13 cellular contexts compared by ENCODE assay signal in genomic region chr11:74951241-74951640, GRCh38. TPM values are rescaled to one million over a fixed set of nuclear protein-coding genes. Genes with fewer than 3 reads are reported as not detected.
DNase-seq lines count a peak whose midpoint lies in the region; ATAC-seq and TF ChIP-seq lines count a peak whose summit lies in the region.
"Had no signal": no experiment of that assay in that cellular context is flagged by ENCODE, and none has a peak within 500 bp of the region (broad histone marks: within the 10 kb centered on the region; RNA-seq: fewer than 3 reads in every experiment).

No MANE protein-coding gene starts in this region.

- H3K9me2 ChIP-seq in HCT116 (ENCODE audit: insufficient read depth): 0 out of 2 replicates have a peak, but pooled peaks cover 3% of the 10 kb centered on the region

- peak overlapping the region; percentile 91; the same call in 1 of the 2 replicates for H3K4me2 ChIP-seq in HCT116 (ENCODE audit: low read length)

- DNase-seq in T-helper 1 cell: no peak
- DNase-seq in HCT116 (ENCODE audit: low read depth, low spot score): no peak
- no peak for DNase-seq in activated naive CD8-positive, alpha-beta T cell treated with anti-CD3 and anti-CD28 coated beads for 36 hours
- no peak for DNase-seq in neural crest cell (ENCODE audit: low read depth, low spot score)
- no peak for DNase-seq in ACHN
- DNase-seq in esophagus squamous epithelium (lab: John Stamatoyannopoulos, UW): no peak
- DNase-seq: activated naive CD4-positive, alpha-beta T cell treated with anti-CD3 and anti-CD28 coated beads, Interleukin-2, amount 50 U/mL, for 16 hours; dermis blood vessel endothelial cell; foreskin keratinocyte; kidney glomerular epithelial cell; WERI-Rb-1 had no signal

- intact Hi-C loops in HCT116 (cut with micrococcal nuclease): no loop called here
- intact Hi-C loops in esophagus squamous epithelium (cut with DNase I): no loop called here

- H3K4me1 Mint-ChIP-seq in T-helper 1 cell treated with Interleukin-12 subunit alpha and Interleukin-12 subunit beta and Interleukin-4 antibody, amounts not matched to agents 30 μg/mL and 1 μg/mL, for 36 hours (ENCODE audit: low read depth): peaks cover 38% of the 10 kb centered on the region
- H3K4me1 Mint-ChIP-seq in activated naive CD8-positive, alpha-beta T cell treated with anti-CD3 and anti-CD28 coated beads for 36 hours: peaks cover 50% of the 10 kb centered on the region
- peaks cover 37% of the 10 kb centered on the region for H3K4me1 Mint-ChIP-seq in neural crest cell

- TF ChIP-seq POLR2A in HCT116 (IDR thresholded peaks at IDR 0.05; ENCODE audit: borderline replicate concordance, extremely low read depth, insufficient read depth, insufficient read length) (no peak), esophagus squamous epithelium (IDR thresholded peaks at IDR 0.05) (no peak)

- H4K20me1 ChIP-seq in HCT116 (ENCODE audit: insufficient read depth): peaks cover 9% of the 10 kb centered on the region; the same call in 1 of the 2 replicates

- H3K79me2 ChIP-seq in HCT116 (ENCODE audit: insufficient read depth, low read length): peaks cover 87% of the 10 kb centered on the region

- BruUV-seq in HCT116 (replicated peaks; lab: Mats Ljungman, UMichigan): no TSS peak

- TF ChIP-seq CTCF in HCT116 (IDR thresholded peaks at IDR 0.05 in 2 of 3, conservative IDR thresholded peaks at IDR 0.05 in 1 of 3; ENCODE audit: borderline replicate concordance in 1 of 3, insufficient read depth in 1 of 3, low read depth in 2 of 3, low read length in 2 of 3) (no peak), neural crest cell (conservative IDR thresholded peaks at IDR 0.05) (no peak), esophagus squamous epithelium (IDR thresholded peaks at IDR 0.05) (no peak)

- ATAC-seq in HCT116 (no peak), HG03108 (IDR thresholded peaks at IDR 0.05; ENCODE audit: unreplicated experiment) (no peak)
- ATAC-seq: foreskin keratinocyte had no signal

- H3K9me3 ChIP-seq in HCT116 (ENCODE audit: control insufficient read depth in 1 of 2, insufficient read depth in 1 of 2, low read depth in 1 of 2, low read length in 2 of 2) (0 out of 4 replicates have a peak, but pooled peaks cover 0 to 4% of the 10 kb centered on the region in 2 experiments), esophagus squamous epithelium (no peaks in the 10 kb centered on the region)

- H3K9ac ChIP-seq in HCT116 (ENCODE audit: low read length): no peak overlapping the region

- H3K27me3 Mint-ChIP-seq in T-helper 1 cell treated with Interleukin-12 subunit alpha and Interleukin-12 subunit beta and Interleukin-4 antibody, amounts not matched to agents 30 μg/mL and 1 μg/mL, for 36 hours (ENCODE audit: low read depth): no peaks in the 10 kb centered on the region
- H3K27me3 Mint-ChIP-seq in activated naive CD8-positive, alpha-beta T cell treated with anti-CD3 and anti-CD28 coated beads for 36 hours: no peaks in the 10 kb centered on the region
- H3K27me3 Mint-ChIP-seq in neural crest cell (ENCODE audit: low read depth): no peaks in the 10 kb centered on the region

- TF ChIP-seq RAD21 in HCT116 (IDR thresholded peaks at IDR 0.05; ENCODE audit: low read depth): no peak

- no peaks in the 10 kb centered on the region for H3K27me3 ChIP-seq in HCT116 (ENCODE audit: insufficient read depth, low read length)
- no peaks in the 10 kb centered on the region for H3K27me3 ChIP-seq in esophagus squamous epithelium
- H3K27me3 ChIP-seq: foreskin keratinocyte had no signal

- RAD21 ChIA-PET in HCT116 (lab: Charles Lee; ENCODE audit: low non-redundant PET in 1 of 2, low total read pairs in 2 of 2, uncharacterized antibody in 2 of 2, unreplicated experiment in 2 of 2): no interaction called here

- peaks cover 0 to 18% of the 10 kb centered on the region in 2 experiments; a peak in 1 of 4 replicates for H3K36me3 ChIP-seq in HCT116 (ENCODE audit: control insufficient read depth in 1 of 2, insufficient read depth in 2 of 2, low read length in 2 of 2)
- H3K36me3 ChIP-seq in esophagus squamous epithelium: peaks cover 0 to 26% (median 0%) of the 10 kb centered on the region in 3 donors

- H3K4me3 ChIP-seq in HCT116 (replicated peaks in 1 of 2; ENCODE audit: low read depth in 1 of 2, low read length in 2 of 2) (no peak overlapping the region), esophagus squamous epithelium (peak overlapping the region in 1 of 4 donors; percentile 30)

- H3K27ac ChIP-seq in HCT116 (ENCODE audit: low read depth, low read length): no peak overlapping the region
- no peak overlapping the region for H3K27ac ChIP-seq in esophagus squamous epithelium
- H3K27ac ChIP-seq: foreskin keratinocyte, WERI-Rb-1 had no signal

- H3K4me3 Mint-ChIP-seq in T-helper 1 cell treated with Interleukin-12 subunit alpha and Interleukin-12 subunit beta and Interleukin-4 antibody, amounts not matched to agents 30 μg/mL and 1 μg/mL, for 36 hours: peak overlapping the region; percentile 98
- H3K4me3 Mint-ChIP-seq in activated naive CD8-positive, alpha-beta T cell treated with anti-CD3 and anti-CD28 coated beads for 36 hours: peak overlapping the region; percentile 99
- peak overlapping the region; percentile 98 for H3K4me3 Mint-ChIP-seq in neural crest cell

- WGBS in esophagus squamous epithelium, 2 donors: 74 to 93% methylated on average over 8 of the region's 8 CpGs

- H2AFZ ChIP-seq in HCT116 (ENCODE audit: low read depth, low read length, poor library complexity, severe bottlenecking): no peak overlapping the region

- peaks cover 24% of the 10 kb centered on the region for H3K36me3 Mint-ChIP-seq in T-helper 1 cell treated with Interleukin-12 subunit alpha and Interleukin-12 subunit beta and Interleukin-4 antibody, amounts not matched to agents 30 μg/mL and 1 μg/mL, for 36 hours (ENCODE audit: low read depth)
- peaks cover 35% of the 10 kb centered on the region for H3K36me3 Mint-ChIP-seq in activated naive CD8-positive, alpha-beta T cell treated with anti-CD3 and anti-CD28 coated beads for 36 hours
- peaks cover 2% of the 10 kb centered on the region for H3K36me3 Mint-ChIP-seq in neural crest cell (ENCODE audit: low read depth)

- in situ Hi-C loops in ACHN (cut with HindIII; ENCODE audit: low pct_ligation_motif_present, low pct_unique_long_range_greater_than_20kb, low sequenced_read_pairs): no loop called here

- H3K27ac Mint-ChIP-seq in T-helper 1 cell treated with Interleukin-12 subunit alpha and Interleukin-12 subunit beta and Interleukin-4 antibody, amounts not matched to agents 30 μg/mL and 1 μg/mL, for 36 hours: no peak overlapping the region
- H3K27ac Mint-ChIP-seq in activated naive CD8-positive, alpha-beta T cell treated with anti-CD3 and anti-CD28 coated beads for 36 hours: peak overlapping the region; percentile 11
- no peak overlapping the region for H3K27ac Mint-ChIP-seq in neural crest cell (ENCODE audit: unreplicated experiment)

- POLR2A ChIA-PET in HCT116 (lab: Charles Lee): no interaction called here

- H3K9me3 Mint-ChIP-seq in T-helper 1 cell treated with Interleukin-12 subunit alpha and Interleukin-12 subunit beta and Interleukin-4 antibody, amounts not matched to agents 30 μg/mL and 1 μg/mL, for 36 hours: no peaks in the 10 kb centered on the region
- no peaks in the 10 kb centered on the region for H3K9me3 Mint-ChIP-seq in activated naive CD8-positive, alpha-beta T cell treated with anti-CD3 and anti-CD28 coated beads for 36 hours
- H3K9me3 Mint-ChIP-seq in neural crest cell: no peaks in the 10 kb centered on the region

- H3K4me1 ChIP-seq in HCT116 (ENCODE audit: control insufficient read depth in 1 of 2, insufficient read depth in 2 of 2, low read length in 2 of 2) (peaks cover 8 to 19% of the 10 kb centered on the region in 2 experiments), esophagus squamous epithelium (peaks cover 5 to 61% (median 21%) of the 10 kb centered on the region in 3 donors)
- H3K4me1 ChIP-seq: foreskin keratinocyte had no signal

- CTCF ChIA-PET in HCT116 (lab: Charles Lee): no interaction called here

TF ChIP-seq in HCT116, 20 proteins besides CTCF, POLR2A, EP300 and RAD21 (continues in another document):
- no peak for TF ChIP-seq REST (IDR thresholded peaks at IDR 0.05; ENCODE audit: low read depth)

RNA-seq across cellular contexts. Expression of gene SPCS2, which starts 2.2 kb away (rescaled TPM):
- 133 TPM for total RNA-seq in HCT116 (2021; ENCODE audit: unreplicated experiment)
- 79.7 and 119 TPM in 2 replicates for polyA plus RNA-seq in HCT116 (2012)
- total RNA-seq in activated naive CD8-positive, alpha-beta T cell treated with anti-CD3 and anti-CD28 coated beads for 36 hours: 100 to 1,000 TPM; 137 to 139 TPM
- total RNA-seq in neural crest cell: 186 and 197 TPM in 2 replicates
- 10 to 100 TPM; 40.7 to 62.8 (median 53.6) TPM for total RNA-seq in esophagus squamous epithelium

RNA-seq across cellular contexts. Expression of gene XRRA1, which starts 2.4 kb away (rescaled TPM):
- total RNA-seq in HCT116 (2021; ENCODE audit: unreplicated experiment) (17.3 TPM), neural crest cell (5.6 and 8.3 TPM in 2 replicates), esophagus squamous epithelium (10 to 100 TPM in 2 of 4 donors, 1 to 10 TPM in 1, under 1 TPM in 1; 0.45 to 19.5 (median 9.1) TPM)
- 8.5 and 9.0 TPM in 2 replicates for polyA plus RNA-seq in HCT116 (2012)
- 10 to 100 TPM; 23.7 to 25.2 TPM for total RNA-seq in activated naive CD8-positive, alpha-beta T cell treated with anti-CD3 and anti-CD28 coated beads for 36 hours

RNA-seq across cellular contexts. Expression of gene NEU3, which starts 37.5 kb away (rescaled TPM):
- 12.5 TPM for total RNA-seq in HCT116 (2021; ENCODE audit: unreplicated experiment)
- 7.3 and 7.4 TPM in 2 replicates for polyA plus RNA-seq in HCT116 (2012)
- total RNA-seq in activated naive CD8-positive, alpha-beta T cell treated with anti-CD3 and anti-CD28 coated beads for 36 hours: 10 to 100 TPM; 13.0 to 13.1 TPM
- 11.3 and 12.7 TPM in 2 replicates for total RNA-seq in neural crest cell
- 1 to 10 TPM in 3 of 4 donors, under 1 TPM in 1; 0.99 to 5.5 (median 4.2) TPM for total RNA-seq in esophagus squamous epithelium
